13 cellular contexts compared by ENCODE assay signal in genomic region chr4:176238819-176239218, GRCh38. TPM values are rescaled to one million over a fixed set of nuclear protein-coding genes. Genes with fewer than 3 reads are reported as not detected.
DNase-seq lines count a peak whose midpoint lies in the region; ATAC-seq, FAIRE-seq and TF ChIP-seq lines count a peak whose summit lies in the region.
"Had no signal": no experiment of that assay in that cellular context is flagged by ENCODE, and none has a peak within 500 bp of the region (broad histone marks: within the 10 kb centered on the region; RNA-seq: fewer than 3 reads in every experiment).

No MANE protein-coding gene starts in this region.

- FAIRE-seq in D721Med (lab: Jason Lieb, UNC) = no peak

- H3K4me3 Mint-ChIP-seq in brain = peak overlapping the region in 1 of 5 experiments; percentile 39
- no peak overlapping the region for H3K4me3 Mint-ChIP-seq in activated naive CD8-positive, alpha-beta T cell treated with anti-CD3 and anti-CD28 coated beads for 36 hours
- H3K4me3 Mint-ChIP-seq: activated naive CD8-positive, alpha-beta T cell treated with anti-CD3 and anti-CD28 coated beads, Interleukin-2, amount 50 U/mL, for 24 hours; nephron progenitor cell; stimulated activated effector memory CD8-positive, alpha-beta T cell treated with anti-CD3 and anti-CD28 coated beads, Interleukin-12 subunit alpha, Interleukin-12 subunit beta, amount 100 ng/mL, for 72 hours had no signal

- peaks cover 36% of the 10 kb centered on the region for H3K4me1 Mint-ChIP-seq in brain
- no peaks in the 10 kb centered on the region for H3K4me1 Mint-ChIP-seq in activated naive CD8-positive, alpha-beta T cell treated with anti-CD3 and anti-CD28 coated beads for 36 hours
- H3K4me1 Mint-ChIP-seq: activated naive CD8-positive, alpha-beta T cell treated with anti-CD3 and anti-CD28 coated beads, Interleukin-2, amount 50 U/mL, for 24 hours; nephron progenitor cell; stimulated activated effector memory CD8-positive, alpha-beta T cell treated with anti-CD3 and anti-CD28 coated beads, Interleukin-12 subunit alpha, Interleukin-12 subunit beta, amount 100 ng/mL, for 72 hours had no signal

- H3K9me3 ChIP-seq in right cardiac atrium (ENCODE audit: control insufficient read depth, low read length) = no peaks in the 10 kb centered on the region
- peaks cover 6% of the 10 kb centered on the region for H3K9me3 ChIP-seq in thoracic aorta

- peak in 1 of 2 donors; percentile 28 for ATAC-seq in right cardiac atrium
- no peak for ATAC-seq in thoracic aorta (ENCODE audit: insufficient number of reproducible peaks, low FRiP score, low read depth)
- ATAC-seq: activated naive CD8-positive, alpha-beta T cell treated with anti-CD3 and anti-CD28 coated beads, Interleukin-2, amount 50 U/mL, for 24 hours; stimulated activated effector memory CD8-positive, alpha-beta T cell treated with anti-CD3 and anti-CD28 coated beads, Interleukin-12 subunit alpha, Interleukin-12 subunit beta, amount 100 ng/mL, for 72 hours had no signal

- no peak overlapping the region for H3K4me3 ChIP-seq in right cardiac atrium (ENCODE audit: low read length)
- no peak overlapping the region for H3K4me3 ChIP-seq in thoracic aorta

- no peak for TF ChIP-seq CTCF in brain (conservative IDR thresholded peaks at IDR 0.05)
- no peak for TF ChIP-seq CTCF in thoracic aorta (IDR thresholded peaks at IDR 0.05)
- no peak for TF ChIP-seq CTCF in D721Med (IDR thresholded peaks at IDR 0.05; ENCODE audit: insufficient read depth, missing control alignments)
- TF ChIP-seq CTCF in GM10266 (IDR thresholded peaks at IDR 0.05; ENCODE audit: control insufficient read depth, insufficient read depth, low read depth, missing control alignments) = no peak

- 57% methylated on average over 4 of the region's 4 CpGs for WGBS in right cardiac atrium

- intact Hi-C loops in right cardiac atrium (cut with DNase I) = no loop called here

- H3K36me3 Mint-ChIP-seq in brain = no peaks in the 10 kb centered on the region
- H3K36me3 Mint-ChIP-seq in activated naive CD8-positive, alpha-beta T cell treated with anti-CD3 and anti-CD28 coated beads for 36 hours = no peaks in the 10 kb centered on the region
- H3K36me3 Mint-ChIP-seq: stimulated activated effector memory CD8-positive, alpha-beta T cell treated with anti-CD3 and anti-CD28 coated beads, Interleukin-12 subunit alpha, Interleukin-12 subunit beta, amount 100 ng/mL, for 72 hours had no signal

- peak; percentile 67 for DNase-seq in LHCN-M2 (ENCODE audit: low read depth)
- DNase-seq in right cardiac atrium = no peak
- DNase-seq in thoracic aorta (ENCODE audit: low spot score) = no peak
- no peak for DNase-seq in D721Med (ENCODE audit: insufficient read length, low spot score)
- DNase-seq in activated naive CD8-positive, alpha-beta T cell treated with anti-CD3 and anti-CD28 coated beads for 36 hours = no peak
- no peak for DNase-seq in GM10266 (ENCODE audit: extremely low spot score)
- DNase-seq: activated naive CD8-positive, alpha-beta T cell treated with anti-CD3 and anti-CD28 coated beads, Interleukin-2, amount 50 U/mL, for 24 hours; NCI-H1694 treated with DMSO at 0.1 percent for 48 hours; nephron progenitor cell; T-helper 9 cell had no signal

- H3K36me3 ChIP-seq in thoracic aorta = no peaks in the 10 kb centered on the region

- H3K4me1 ChIP-seq in right cardiac atrium (ENCODE audit: control insufficient read depth, insufficient read depth, low read length) = no peaks in the 10 kb centered on the region
- peaks cover 3 to 13% of the 10 kb centered on the region in 2 donors for H3K4me1 ChIP-seq in thoracic aorta (ENCODE audit: control insufficient read depth in 1 of 2, low read depth in 2 of 2)

- H3K27me3 ChIP-seq in right cardiac atrium (ENCODE audit: control insufficient read depth, insufficient read depth) (no peaks in the 10 kb centered on the region), thoracic aorta (replicated peaks; ENCODE audit: insufficient read depth) (no peaks in the 10 kb centered on the region)

- peak overlapping the region in 4 of 5 experiments; percentile 4 to 88 (median 64) for H3K27ac Mint-ChIP-seq in brain
- no peak overlapping the region for H3K27ac Mint-ChIP-seq in activated naive CD8-positive, alpha-beta T cell treated with anti-CD3 and anti-CD28 coated beads for 36 hours
- H3K27ac Mint-ChIP-seq: activated naive CD8-positive, alpha-beta T cell treated with anti-CD3 and anti-CD28 coated beads, Interleukin-2, amount 50 U/mL, for 24 hours; nephron progenitor cell; stimulated activated effector memory CD8-positive, alpha-beta T cell treated with anti-CD3 and anti-CD28 coated beads, Interleukin-12 subunit alpha, Interleukin-12 subunit beta, amount 100 ng/mL, for 72 hours had no signal

- no peaks in the 10 kb centered on the region for H3K9me3 Mint-ChIP-seq in brain
- H3K9me3 Mint-ChIP-seq in activated naive CD8-positive, alpha-beta T cell treated with anti-CD3 and anti-CD28 coated beads for 36 hours = no peaks in the 10 kb centered on the region
- H3K9me3 Mint-ChIP-seq: activated naive CD8-positive, alpha-beta T cell treated with anti-CD3 and anti-CD28 coated beads, Interleukin-2, amount 50 U/mL, for 24 hours; nephron progenitor cell; stimulated activated effector memory CD8-positive, alpha-beta T cell treated with anti-CD3 and anti-CD28 coated beads, Interleukin-12 subunit alpha, Interleukin-12 subunit beta, amount 100 ng/mL, for 72 hours had no signal

- H3K27ac ChIP-seq in right cardiac atrium (ENCODE audit: low read length) (peak overlapping the region; percentile 62), thoracic aorta (peak overlapping the region; percentile 87 to 88)

- H3K27me3 Mint-ChIP-seq in brain = no peaks in the 10 kb centered on the region
- peaks cover 9% of the 10 kb centered on the region for H3K27me3 Mint-ChIP-seq in activated naive CD8-positive, alpha-beta T cell treated with anti-CD3 and anti-CD28 coated beads for 36 hours

RNA-seq across cellular contexts. Expression of gene ASB5, which starts 30.2 kb away (rescaled TPM):
- 619 and 636 TPM in 2 replicates for total RNA-seq in LHCN-M2 (2014; rRNA removed)
- polyA plus RNA-seq in LHCN-M2 (2012) = 307 TPM
- not detected for polyA plus RNA-seq in brain (ENCODE audit: insufficient read depth, low read depth, low replicate concordance)
- 1 to 10 TPM; 3.2 to 5.1 (median 4.4) TPM for total RNA-seq in right cardiac atrium
- polyA plus RNA-seq in right cardiac atrium = 1.4 TPM
- not detected for total RNA-seq in thoracic aorta
- not detected for total RNA-seq in activated naive CD8-positive, alpha-beta T cell treated with anti-CD3 and anti-CD28 coated beads for 36 hours
- total RNA-seq: OCI-LY7 had no signal

RNA-seq across cellular contexts. Expression of gene SPATA4, which starts 43.4 kb away (rescaled TPM):
- total RNA-seq in LHCN-M2 (2014; rRNA removed) = 0.11 TPM in 1 of 2 replicates, not detected in the other
- polyA plus RNA-seq in LHCN-M2 (2012) = 0.13 TPM
- polyA plus RNA-seq in brain (ENCODE audit: insufficient read depth, low read depth, low replicate concordance) = 0.58 TPM
- total RNA-seq in right cardiac atrium = 1 to 10 TPM in 1 of 4 donors, under 1 TPM in 1, not detected in 2; 0.23 to 1.0 TPM
- polyA plus RNA-seq in right cardiac atrium = 0.34 TPM
- not detected for total RNA-seq in thoracic aorta
- not detected for total RNA-seq in activated naive CD8-positive, alpha-beta T cell treated with anti-CD3 and anti-CD28 coated beads for 36 hours
- total RNA-seq: OCI-LY7 had no signal

Comparison
In these comparisons a context has a peak if more than half of its experiments do, and no peak if none do; other contexts are left out.
1. RNA of gene ASB5, which starts 30.2 kb away (total RNA-seq): 619 to 636 TPM in LHCN-M2; 3.2 to 5.1 TPM in right cardiac atrium, not detected in thoracic aorta and not detected in activated naive CD8-positive, alpha-beta T cell treated with anti-CD3 and anti-CD28 coated beads for 36 hours; every median in the first group is over 100 times any median in the second.